Comparison of ENCODE assay signal across 9 cellular contexts in genomic region chr2:222753251-222753824, GRCh38.
DNase-seq lines count a peak whose midpoint lies in the region; ATAC-seq and TF ChIP-seq lines count a peak whose summit lies in the region.
"Had no signal": no experiment of that assay in that cellular context is flagged by ENCODE, and none has a peak within 500 bp of the region (broad histone marks: within the 10 kb centered on the region; RNA-seq: fewer than 3 reads in every experiment).

No MANE protein-coding gene starts in this region.

- DNase-seq in COLO668 (lab: John Stamatoyannopoulos, UW; ENCODE audit: unreplicated experiment) (peak; percentile 73), NCI-H2081 treated with DMSO at 0.1 percent for 48 hours (lab: John Stamatoyannopoulos, UW) (peak; percentile 85), body of pancreas (peak; percentile 45 to 72 (median 62)), right lobe of liver (peak in 2 of 3 donors; percentile 47 to 58), T-helper 2 cell (no peak)
- no peak for DNase-seq in stimulated activated naive CD4-positive, alpha-beta T cell (lab: John Stamatoyannopoulos, UW)

- TF ChIP-seq CTCF in body of pancreas (IDR thresholded peaks at IDR 0.05) (no peak), right lobe of liver (IDR thresholded peaks at IDR 0.05) (no peak)

- no peak overlapping the region for H3K4me3 ChIP-seq in body of pancreas
- H3K4me3 ChIP-seq in right lobe of liver = no peak overlapping the region

- intact Hi-C loops in body of pancreas (cut with DNase I) (no loop called here), right lobe of liver (cut with DNase I) (no loop called here)

- WGBS in body of pancreas, 2 donors = 16% methylated on average over 2 of the region's 2 CpGs
- no CpG with 5 or more reads among the region's 2 CpGs for WGBS in right lobe of liver (ENCODE audit: insufficient coverage, low coverage, low lambda C conversion rate, missing lambda C conversion rate)

- H3K27me3 ChIP-seq in body of pancreas = no peaks in the 10 kb centered on the region
- H3K27me3 ChIP-seq in right lobe of liver = no peaks in the 10 kb centered on the region

- H3K4me1 ChIP-seq in body of pancreas (peaks cover 19% of the 10 kb centered on the region), right lobe of liver (peaks cover 0 to 14% (median 7%) of the 10 kb centered on the region in 4 donors)

- no peaks in the 10 kb centered on the region for H3K36me3 ChIP-seq in body of pancreas (replicated peaks in 1 of 2; ENCODE audit: insufficient read depth in 1 of 2, low read depth in 2 of 2)
- no peaks in the 10 kb centered on the region for H3K36me3 ChIP-seq in right lobe of liver

- TF ChIP-seq POLR2A in body of pancreas (IDR thresholded peaks at IDR 0.05) = no peak
- TF ChIP-seq POLR2A in right lobe of liver (IDR thresholded peaks at IDR 0.05) = no peak

- ATAC-seq in body of pancreas (peak; percentile 87), right lobe of liver (peak; percentile 87 to 98 (median 92)), GM21526 (IDR thresholded peaks at IDR 0.05; ENCODE audit: low FRiP score, unreplicated experiment) (no peak), GM21423 (IDR thresholded peaks at IDR 0.05; ENCODE audit: unreplicated experiment) (no peak)
- ATAC-seq: activated naive CD4-positive, alpha-beta T cell treated with anti-CD3 and anti-CD28 coated beads, Interleukin-2, amount 50 U/mL, for 72 hours had no signal

- H3K27ac ChIP-seq in body of pancreas (peak overlapping the region in 3 of 4 donors; percentile 41 to 58 (median 42)), right lobe of liver (no peak overlapping the region)

- H3K9me3 ChIP-seq in body of pancreas (no peaks in the 10 kb centered on the region), right lobe of liver (no peaks in the 10 kb centered on the region)

Comparison
In these comparisons a context has a peak if more than half of its experiments do, and no peak if none do; other contexts are left out.
1. DNase-seq: peak in COLO668 (single experiment), NCI-H2081 treated with DMSO at 0.1 percent for 48 hours (single experiment), body of pancreas (4 of 4) and right lobe of liver (2 of 3); none in stimulated activated naive CD4-positive, alpha-beta T cell (0 of 6) and T-helper 2 cell (0 of 5).
2. ATAC-seq: peak in body of pancreas (single experiment) and right lobe of liver (4 of 4); none in GM21526 (single experiment) and GM21423 (single experiment).
3. H3K27ac ChIP-seq: peak in body of pancreas (3 of 4); none in right lobe of liver (0 of 3).